In the genomic region with DNA sequence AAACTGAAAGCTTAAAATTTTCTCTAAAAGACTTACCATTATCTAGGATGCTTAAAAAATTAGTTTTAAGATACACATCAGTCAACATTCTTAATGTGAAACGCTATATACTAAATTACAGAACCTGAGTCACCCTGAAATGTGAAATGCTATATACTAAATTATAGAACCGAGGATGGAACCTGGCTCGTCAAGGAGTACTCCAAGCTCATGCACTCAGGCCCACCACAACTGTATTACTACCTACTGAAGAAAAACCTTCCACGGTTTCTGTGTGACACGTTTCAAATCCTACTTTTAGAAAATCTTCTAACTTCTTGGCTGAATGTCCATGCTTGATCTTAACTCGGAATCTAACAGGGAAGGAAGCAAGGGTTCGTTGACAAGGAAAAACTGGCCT, we compare ENCODE assay signal across 8 cellular contexts. TPM values are rescaled to one million over a fixed set of nuclear protein-coding genes. Genes with fewer than 3 reads are reported as not detected.
A peak's percentile ranks its signal among the peaks of the same experiment; 100 is the strongest.
DNase-seq lines count a peak whose midpoint lies in the region; ATAC-seq and TF ChIP-seq lines count a peak whose summit lies in the region.

No MANE protein-coding gene starts in this region.

- peaks cover 35% of the 10 kb centered on the region for H3K4me1 Mint-ChIP-seq in activated naive CD4-positive, alpha-beta T cell treated with anti-CD3 and anti-CD28 coated beads, Interleukin-2, amount 10 ng/mL, durations not matched to agents 7 days and 5 days

- H3K27me3 ChIP-seq in adipocyte (replicated peaks; ENCODE audit: control insufficient read depth, insufficient read depth, low read length) (no peaks in the 10 kb centered on the region), upper lobe of right lung (no peaks in the 10 kb centered on the region)

- peaks cover 9% of the 10 kb centered on the region for H3K36me3 Mint-ChIP-seq in activated naive CD4-positive, alpha-beta T cell treated with anti-CD3 and anti-CD28 coated beads, Interleukin-2, amount 10 ng/mL, durations not matched to agents 7 days and 5 days

- H3K27ac ChIP-seq in upper lobe of right lung, result peak overlapping the region; percentile 83

- H3K36me3 ChIP-seq in adipocyte (ENCODE audit: control insufficient read depth, insufficient read depth, low read length, severe bottlenecking) (no peaks in the 10 kb centered on the region), upper lobe of right lung (no peaks in the 10 kb centered on the region)

- H3K4me3 Mint-ChIP-seq in activated naive CD4-positive, alpha-beta T cell treated with anti-CD3 and anti-CD28 coated beads, Interleukin-2, amount 10 ng/mL, durations not matched to agents 7 days and 5 days, result peak overlapping the region; percentile 94

- no peaks in the 10 kb centered on the region for H3K9me3 Mint-ChIP-seq in activated naive CD4-positive, alpha-beta T cell treated with anti-CD3 and anti-CD28 coated beads, Interleukin-2, amount 10 ng/mL, durations not matched to agents 7 days and 5 days

- intact Hi-C loops in upper lobe of right lung (cut with DNase I), result no loop called here

- no peak for ATAC-seq in upper lobe of right lung

- peaks cover 35% of the 10 kb centered on the region for H3K27me3 Mint-ChIP-seq in activated naive CD4-positive, alpha-beta T cell treated with anti-CD3 and anti-CD28 coated beads, Interleukin-2, amount 10 ng/mL, durations not matched to agents 7 days and 5 days

- no peak for DNase-seq in activated naive CD4-positive, alpha-beta T cell treated with anti-CD3 and anti-CD28 coated beads, Interleukin-2, amount 10 ng/mL, durations not matched to agents 7 days and 5 days
- no peak for DNase-seq in activated naive CD4-positive, alpha-beta T cell treated with anti-CD3 and anti-CD28 coated beads, Interleukin-2, amount 50 U/mL, for 16 hours
- DNase-seq in adipocyte (ENCODE audit: low read depth) (peak; percentile 56), medulla oblongata (ENCODE audit: extremely low spot score) (peak; percentile 49), upper lobe of right lung (no peak), GF-D8 (lab: John Stamatoyannopoulos, UW) (no peak), A172 (ENCODE audit: low spot score) (no peak), OCI-M2 (lab: John Stamatoyannopoulos, UW; ENCODE audit: unreplicated experiment) (no peak)

- H3K4me3 ChIP-seq in adipocyte (ENCODE audit: low read length), result peak overlapping the region; percentile 97
- H3K4me3 ChIP-seq in upper lobe of right lung, result peak overlapping the region; percentile 74

- H3K9ac ChIP-seq in adipocyte (ENCODE audit: low read length), result peak overlapping the region; percentile 95

- H3K4me1 ChIP-seq in adipocyte (ENCODE audit: control insufficient read depth, insufficient read depth, low read length) (peaks cover 42% of the 10 kb centered on the region), upper lobe of right lung (peaks cover 34% of the 10 kb centered on the region)

- H3K9me3 ChIP-seq in adipocyte (ENCODE audit: control insufficient read depth, low read length) (no peaks in the 10 kb centered on the region), upper lobe of right lung (no peaks in the 10 kb centered on the region)

- no peak overlapping the region for H3K27ac Mint-ChIP-seq in activated naive CD4-positive, alpha-beta T cell treated with anti-CD3 and anti-CD28 coated beads, Interleukin-2, amount 10 ng/mL, durations not matched to agents 7 days and 5 days

- CTCF ChIA-PET in activated naive CD4-positive, alpha-beta T cell treated with anti-CD3 and anti-CD28 coated beads, Interleukin-2, amount 10 ng/mL, durations not matched to agents 7 days and 5 days (lab: Charles Lee), result no interaction called here

- TF ChIP-seq CTCF in upper lobe of right lung (IDR thresholded peaks at IDR 0.05), result no peak

RNA-seq across cellular contexts. Expression of gene PRKD3, which starts 1.5 kb away (rescaled TPM):
- total RNA-seq in upper lobe of right lung, result 43.6 TPM
- total RNA-seq in A172 (2014; rRNA removed; shearing (Covaris generic)), result 59.8 and 63.5 TPM in 2 replicates

RNA-seq across cellular contexts. Expression of gene QPCT, which starts 21.3 kb away (rescaled TPM):
- total RNA-seq in upper lobe of right lung, result 4.9 TPM
- total RNA-seq in A172 (2014; rRNA removed; shearing (Covaris generic)), result 18.4 and 21.6 TPM in 2 replicates

Comparison
In these comparisons a context has a peak if more than half of its experiments do, and no peak if none do; other contexts are left out.
1. DNase-seq: peak in adipocyte (single experiment) and medulla oblongata (single experiment); none in activated naive CD4-positive, alpha-beta T cell treated with anti-CD3 and anti-CD28 coated beads, Interleukin-2, amount 10 ng/mL, durations not matched to agents 7 days and 5 days (single experiment), activated naive CD4-positive, alpha-beta T cell treated with anti-CD3 and anti-CD28 coated beads, Interleukin-2, amount 50 U/mL, for 16 hours (single experiment), upper lobe of right lung (single experiment), GF-D8 (single experiment), A172 (single experiment) and OCI-M2 (single experiment).